38 cellular contexts compared by ENCODE assay signal in the genomic region with DNA sequence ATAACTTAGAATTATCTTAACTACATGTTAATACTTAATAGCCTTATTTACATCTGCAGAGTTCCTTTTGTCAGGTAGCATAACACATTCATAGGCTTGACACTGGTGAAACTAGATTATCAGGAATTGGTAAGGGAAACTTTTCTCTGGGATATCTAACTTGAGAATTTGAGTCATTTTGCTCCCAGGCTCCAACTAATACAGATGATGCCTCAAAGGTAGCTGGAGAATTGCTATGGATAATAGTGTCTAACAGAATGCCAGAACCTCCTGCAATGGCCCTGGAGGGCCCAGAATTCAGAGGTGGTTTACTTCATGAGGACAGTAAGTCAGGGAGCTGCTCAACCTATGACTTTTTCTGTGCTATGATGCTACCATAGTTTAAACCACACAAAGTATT. TPM values are rescaled to one million over a fixed set of nuclear protein-coding genes. Genes with fewer than 3 reads are reported as not detected.
"Had no signal": no experiment of that assay in that cellular context is flagged by ENCODE, and none has a peak within 500 bp of the region (broad histone marks: within the 10 kb centered on the region; RNA-seq: fewer than 3 reads in every experiment).

No MANE protein-coding gene starts in this region.

- H3K9ac ChIP-seq: KMS-11 had no signal

- H3K27me3 ChIP-seq: MG63 had no signal

- H3K36me3 ChIP-seq: MG63 had no signal

- H3K27ac ChIP-seq: KMS-11 had no signal

- H3K9me3 ChIP-seq: MG63 had no signal

- H3K4me2 ChIP-seq: KMS-11 had no signal

- H3K4me3 ChIP-seq: MG63 had no signal

- DNase-seq: Karpas-422, Kasumi-1, KG1, MG63, MM.1S, MV-4-11, NCI-H1048, NCI-H1092 treated with DMSO at 0.1 percent for 48 hours, NCI-H1105, NCI-H1105 treated with DMSO at 0.1 percent for 48 hours, NCI-H1417, NCI-H1417 treated with DMSO at 0.1 percent for 48 hours, NCI-H1436, NCI-H1436 treated with DMSO at 0.1 percent for 48 hours, NCI-H146, NCI-H1694, NCI-H1694 treated with DMSO at 0.1 percent for 48 hours, NCI-H187, NCI-H187 treated with DMSO at 0.1 percent for 48 hours, NCI-H1930, NCI-H2029, NCI-H2029 treated with DMSO at 0.1 percent for 48 hours, NCI-H2081, NCI-H2081 treated with DMSO at 0.1 percent for 48 hours, NCI-H2107, NCI-H2171, NCI-H2171 treated with DMSO at 0.1 percent for 48 hours, NCI-H2227 treated with DMSO at 0.1 percent for 48 hours, NCI-H226, NCI-H345, NCI-H446, NCI-H446 treated with DMSO at 0.1 percent for 48 hours, NCI-H510A had no signal

RNA-seq across cellular contexts. Expression of a gene that starts 13.9 kb away (rescaled TPM):
- total RNA-seq: LHCN-M2, M059J, MCF 10A, NCI-H460 had no signal
